Comparison of ENCODE assay signal across 10 cellular contexts in genomic region chr3:191331443-191331842, GRCh38. TPM values are rescaled to one million over a fixed set of nuclear protein-coding genes. Genes with fewer than 3 reads are reported as not detected.
DNase-seq lines count a peak whose midpoint lies in the region; ATAC-seq and TF ChIP-seq lines count a peak whose summit lies in the region.
"Had no signal": no experiment of that assay in that cellular context is flagged by ENCODE, and none has a peak within 500 bp of the region (broad histone marks: within the 10 kb centered on the region; RNA-seq: fewer than 3 reads in every experiment).

No MANE protein-coding gene starts in this region.

- H3K27ac ChIP-seq in SJCRH30, result no peak overlapping the region
- peak overlapping the region; percentile 31 to 95 (median 93) for H3K27ac ChIP-seq in gastroesophageal sphincter
- H3K27ac ChIP-seq in skin epidermis, result peak overlapping the region in 13 of 21 experiments; percentile 12 to 98 (median 89)

- H3K36me3 ChIP-seq in SJCRH30 (no peaks in the 10 kb centered on the region), gastroesophageal sphincter (no peaks in the 10 kb centered on the region)

- ATAC-seq in gastroesophageal sphincter (no peak), GM21526 (IDR thresholded peaks at IDR 0.05; ENCODE audit: low FRiP score, unreplicated experiment) (no peak), GM19324 (IDR thresholded peaks at IDR 0.05; ENCODE audit: low FRiP score, unreplicated experiment) (no peak)

- H3K4me3 ChIP-seq in GM12864 (ENCODE audit: low read depth, low read length), result peak overlapping the region; percentile 86
- H3K4me3 ChIP-seq in SJCRH30, result peak overlapping the region; percentile 93
- H3K4me3 ChIP-seq in gastroesophageal sphincter, result peak overlapping the region; percentile 93 to 98
- H3K4me3 ChIP-seq in skin epidermis, result peak overlapping the region in 2 of 7 experiments; percentile 58 to 70

- TF ChIP-seq POLR2A in gastroesophageal sphincter (IDR thresholded peaks at IDR 0.05), result no peak

- WGBS in gastroesophageal sphincter (ENCODE audit: low coverage in 1 of 2), 2 donors, result 52 to 59% methylated on average over 3 of the region's 3 CpGs

- H3K4me1 ChIP-seq in SJCRH30, result no peaks in the 10 kb centered on the region
- H3K4me1 ChIP-seq in gastroesophageal sphincter, result peaks cover 15 to 69% (median 16%) of the 10 kb centered on the region in 3 donors

- H3K27me3 ChIP-seq in SJCRH30 (no peaks in the 10 kb centered on the region), gastroesophageal sphincter (no peaks in the 10 kb centered on the region)

- no peaks in the 10 kb centered on the region for H3K9me3 ChIP-seq in SJCRH30 (replicated peaks)
- no peaks in the 10 kb centered on the region for H3K9me3 ChIP-seq in gastroesophageal sphincter

- TF ChIP-seq CTCF in GM12864 (IDR thresholded peaks at IDR 0.05; ENCODE audit: low read depth, low read length, missing control alignments) (no peak), gastroesophageal sphincter (IDR thresholded peaks at IDR 0.05) (no peak)

- DNase-seq in GM12864 (ENCODE audit: low read depth), result no peak
- DNase-seq in SJCRH30, result no peak
- no peak for DNase-seq in cerebellar nuclear complex (lab: John Stamatoyannopoulos, UW)
- no peak for DNase-seq in NOMO-1 treated with dmso at 0.1 percent for 144 hours (lab: John Stamatoyannopoulos, UW; ENCODE audit: unreplicated experiment)

- no peak for TF ChIP-seq EP300 in gastroesophageal sphincter (IDR thresholded peaks at IDR 0.05)

RNA-seq across cellular contexts. Expression of gene UTS2B, which starts 1.1 kb away (rescaled TPM):
- total RNA-seq in SJCRH30 (2014; rRNA removed; shearing (Covaris generic)), result 0.28 TPM in 1 of 2 replicates, not detected in the other
- under 1 TPM in 1 of 4 donors, not detected in 3; 0.20 TPM for total RNA-seq in gastroesophageal sphincter
- total RNA-seq: dermis microvascular lymphatic vessel endothelial cell; T-helper 2 cell treated with Interferon-gamma antibody and Interleukin-4, amounts not matched to agents 100 ng/mL and 5 ng/mL, for 36 hours had no signal

RNA-seq across cellular contexts. Expression of gene CCDC50, which starts 2.2 kb away (rescaled TPM):
- 23.4 and 24.5 TPM in 2 replicates for total RNA-seq in SJCRH30 (2014; rRNA removed; shearing (Covaris generic))
- total RNA-seq in gastroesophageal sphincter, result 100 to 1,000 TPM; 133 to 248 (median 194) TPM
